Comparison of ENCODE assay signal across 1 cellular context in the genomic region with DNA sequence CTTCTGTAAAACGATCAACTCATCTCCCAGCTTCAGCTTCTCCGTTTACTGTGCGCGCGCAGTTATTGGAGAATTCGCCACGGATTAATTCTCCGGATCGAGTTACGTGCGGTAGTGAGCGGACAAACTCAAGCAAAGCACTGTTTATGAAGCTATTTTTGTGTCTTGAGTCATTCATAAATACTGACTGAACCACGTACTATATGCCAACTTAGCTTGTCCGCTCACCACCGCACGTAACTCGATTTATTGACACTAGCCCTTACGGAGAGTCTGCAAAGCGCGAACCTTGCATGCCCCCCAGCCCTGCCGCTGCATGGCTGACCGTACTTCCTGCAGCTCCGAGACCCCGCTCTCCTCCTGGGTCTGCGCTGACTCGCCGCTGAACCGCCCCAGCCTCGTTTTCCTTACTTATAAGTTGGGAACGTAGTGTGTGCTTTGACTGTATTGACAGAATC.
TF ChIP-seq lines count a peak whose summit lies in the region.

No MANE protein-coding gene starts in this region.

TF ChIP-seq in SK-N-SH, 30 proteins besides CTCF, POLR2A, EP300 and RAD21 (continued from another document):
- TF ChIP-seq RXRA (IDR thresholded peaks at IDR 0.05; ENCODE audit: borderline replicate concordance, low read depth) (no peak), EZH2phosphoT487 (IDR thresholded peaks at IDR 0.05; ENCODE audit: borderline replicate concordance, low read depth) (no peak)
